8 cellular contexts compared by ENCODE assay signal in the genomic region with DNA sequence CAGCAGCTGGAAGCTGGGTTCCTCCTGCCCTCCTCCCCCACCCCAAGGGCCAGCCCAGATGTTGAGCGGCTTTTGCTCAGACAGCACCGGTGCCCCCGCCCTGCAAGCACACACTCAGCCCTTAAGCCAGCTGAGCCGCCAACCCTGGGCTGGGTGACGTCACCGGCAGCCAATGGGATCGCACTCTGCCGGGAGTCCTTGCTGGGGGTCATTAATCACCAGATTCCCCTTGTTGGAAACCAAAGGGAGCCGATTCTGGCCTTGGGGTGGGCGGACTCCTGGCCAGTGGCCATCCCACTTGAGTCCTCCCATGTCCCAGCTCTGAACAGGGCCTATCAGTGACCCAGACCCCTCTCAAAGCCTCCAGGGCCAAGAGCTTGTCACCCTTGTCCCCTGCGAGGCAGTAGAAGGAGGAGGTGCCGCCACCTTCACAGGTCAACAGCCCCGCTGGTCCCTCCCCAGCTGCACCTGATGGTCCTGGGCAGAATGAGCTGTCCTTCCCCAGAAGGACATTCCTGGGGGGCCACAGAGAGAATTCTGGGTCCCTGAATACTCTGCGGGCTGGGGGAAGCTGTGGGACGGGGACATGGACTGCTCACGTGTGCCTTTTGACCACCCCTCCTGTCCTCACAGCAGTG. TPM values are rescaled to one million over a fixed set of nuclear protein-coding genes. Genes with fewer than 3 reads are reported as not detected.
DNase-seq lines count a peak whose midpoint lies in the region; ATAC-seq and TF ChIP-seq lines count a peak whose summit lies in the region.

No MANE protein-coding gene starts in this region.

- peaks cover 8% of the 10 kb centered on the region; the same call in 1 of the 2 replicates for H3K27me3 ChIP-seq in GM23338 (ENCODE audit: insufficient read depth)
- no peaks in the 10 kb centered on the region for H3K27me3 ChIP-seq in PC-3 (ENCODE audit: low read length)
- peaks cover 0 to 38% (median 0%) of the 10 kb centered on the region in 4 donors for H3K27me3 ChIP-seq in esophagus squamous epithelium

- H3K4me3 ChIP-seq in GM23338 = no peak overlapping the region; the same call in 1 of the 2 replicates
- H3K4me3 ChIP-seq in PC-3 (ENCODE audit: low read length) = no peak overlapping the region
- H3K4me3 ChIP-seq in esophagus squamous epithelium = no peak overlapping the region

- H3K27ac ChIP-seq in GM23338 (ENCODE audit: low read depth) (no peak overlapping the region), PC-3 (ENCODE audit: low read length) (no peak overlapping the region), esophagus squamous epithelium (peak overlapping the region in 1 of 4 donors; percentile 58)

- H3K36me3 ChIP-seq in GM23338 (ENCODE audit: insufficient read depth) (no peaks in the 10 kb centered on the region), PC-3 (ENCODE audit: low read depth, low read length) (no peaks in the 10 kb centered on the region), esophagus squamous epithelium (no peaks in the 10 kb centered on the region)

- H4K20me1 ChIP-seq in GM23338 (replicated peaks; ENCODE audit: insufficient read depth) (no peaks in the 10 kb centered on the region), PC-3 (ENCODE audit: low read length) (no peaks in the 10 kb centered on the region)

- H3K9me3 ChIP-seq in PC-3 (ENCODE audit: low read length) = no peaks in the 10 kb centered on the region
- no peaks in the 10 kb centered on the region for H3K9me3 ChIP-seq in esophagus squamous epithelium

- no peak for TF ChIP-seq POLR2A in esophagus squamous epithelium (IDR thresholded peaks at IDR 0.05)

- WGBS in esophagus squamous epithelium, 2 donors = 4 to 70% methylated on average over 2 to 3 of the region's 16 CpGs

- peak; percentile 84 for DNase-seq in GM23338 (ENCODE audit: low spot score)
- peak; percentile 33 for DNase-seq in PC-3
- DNase-seq in fibroblast of the conjunctiva (ENCODE audit: low read depth) = peak; percentile 71
- peak; percentile 57 to 98 (median 84) for DNase-seq in posterior cingulate gyrus
- DNase-seq in NOMO-1 treated with dmso at 0.1 percent for 144 hours (lab: John Stamatoyannopoulos, UW; ENCODE audit: unreplicated experiment) = no peak
- no peak for DNase-seq in esophagus squamous epithelium (lab: John Stamatoyannopoulos, UW)
- no peak for DNase-seq in NCI-H526 treated with DMSO at 0.1 percent for 48 hours (lab: John Stamatoyannopoulos, UW)

- peaks cover 25% of the 10 kb centered on the region for H3K27me3 Mint-ChIP-seq in GM23338 (ENCODE audit: insufficient read depth, low read depth, poor library complexity)

- no peaks in the 10 kb centered on the region for H3K79me2 ChIP-seq in GM23338 (replicated peaks; ENCODE audit: insufficient read depth)
- H3K79me2 ChIP-seq in PC-3 (ENCODE audit: low read length) = no peaks in the 10 kb centered on the region

- no peaks in the 10 kb centered on the region for H3K9me3 Mint-ChIP-seq in GM23338

- CTCF ChIA-PET in PC-3 (lab: Charles Lee) = interaction anchor here (1.2 kb wide), 1 partner anchor 18 kb away, joined by 4 read pairs; no protein-coding TSS in a partner anchor

- BruUV-seq in PC-3 (replicated peaks; lab: Mats Ljungman, UMichigan) = no TSS peak

- no peak for TF ChIP-seq CTCF in GM23338 (conservative IDR thresholded peaks at IDR 0.05; ENCODE audit: low read depth in 2 of 2)
- no peak for TF ChIP-seq CTCF in PC-3 (conservative IDR thresholded peaks at IDR 0.05; ENCODE audit: low read depth, low read length)
- TF ChIP-seq CTCF in esophagus squamous epithelium (IDR thresholded peaks at IDR 0.05) = no peak

- H3K4me2 ChIP-seq in GM23338 (peak overlapping the region; percentile 55; the same call in 1 of the 2 replicates), PC-3 (ENCODE audit: low read length) (no peak overlapping the region)

- H3K36me3 Mint-ChIP-seq in GM23338 (ENCODE audit: low read depth) = no peaks in the 10 kb centered on the region

- ATAC-seq in GM23338 (peak; percentile 72), PC-3 (peak; percentile 27; the same call in 1 of the 2 replicates), GM18517 (IDR thresholded peaks at IDR 0.05; ENCODE audit: unreplicated experiment) (no peak)

- no peak overlapping the region for H3K27ac Mint-ChIP-seq in GM23338

- no peak overlapping the region for H3K4me3 Mint-ChIP-seq in GM23338

- no peak overlapping the region for H3K9ac ChIP-seq in PC-3 (ENCODE audit: low read length)

- H2AFZ ChIP-seq in GM23338 (no peak overlapping the region), PC-3 (ENCODE audit: low read length) (no peak overlapping the region)

- peaks cover 23% of the 10 kb centered on the region for H3K4me1 Mint-ChIP-seq in GM23338

- H3K4me1 ChIP-seq in GM23338 (ENCODE audit: insufficient read depth) (peaks cover 20% of the 10 kb centered on the region), PC-3 (ENCODE audit: insufficient read depth, low read length) (peaks cover 5% of the 10 kb centered on the region), esophagus squamous epithelium (peaks cover 2 to 25% (median 11%) of the 10 kb centered on the region in 3 donors)

- H3K9me2 ChIP-seq in GM23338 (ENCODE audit: insufficient read depth) (no peaks in the 10 kb centered on the region), PC-3 (replicated peaks; ENCODE audit: low read length) (no peaks in the 10 kb centered on the region)

- H3F3A ChIP-seq in GM23338 (replicated peaks; ENCODE audit: low read depth) (no peaks in the 10 kb centered on the region), PC-3 (ENCODE audit: low read length, unreplicated experiment) (no peaks in the 10 kb centered on the region)

- intact Hi-C loops in PC-3 (cut with micrococcal nuclease) = no loop called here
- intact Hi-C loops in posterior cingulate gyrus (cut with DNase I) = no loop called here
- intact Hi-C loops in esophagus squamous epithelium (cut with DNase I) = no loop called here

- POLR2A ChIA-PET in PC-3 (lab: Charles Lee; ENCODE audit: unreplicated experiment) = interaction anchor here (0.6 kb wide), 1 partner anchor 9 kb away, joined by 25 read pairs; no protein-coding TSS in a partner anchor

TF ChIP-seq in GM23338, 12 proteins besides CTCF, POLR2A, EP300 and RAD21:
- no peak for TF ChIP-seq POLR2AphosphoS5 (IDR thresholded peaks at IDR 0.05; ENCODE audit: low read depth)
- TF ChIP-seq, protein P1, sequence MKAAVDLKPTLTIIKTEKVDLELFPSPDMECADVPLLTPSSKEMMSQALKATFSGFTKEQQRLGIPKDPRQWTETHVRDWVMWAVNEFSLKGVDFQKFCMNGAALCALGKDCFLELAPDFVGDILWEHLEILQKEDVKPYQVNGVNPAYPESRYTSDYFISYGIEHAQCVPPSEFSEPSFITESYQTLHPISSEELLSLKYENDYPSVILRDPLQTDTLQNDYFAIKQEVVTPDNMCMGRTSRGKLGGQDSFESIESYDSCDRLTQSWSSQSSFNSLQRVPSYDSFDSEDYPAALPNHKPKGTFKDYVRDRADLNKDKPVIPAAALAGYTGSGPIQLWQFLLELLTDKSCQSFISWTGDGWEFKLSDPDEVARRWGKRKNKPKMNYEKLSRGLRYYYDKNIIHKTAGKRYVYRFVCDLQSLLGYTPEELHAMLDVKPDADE (IDR thresholded peaks at IDR 0.05) = no peak
- TF ChIP-seq REST (IDR thresholded peaks at IDR 0.05; ENCODE audit: unreplicated experiment) = no peak
- peak; percentile 93 for TF ChIP-seq CREB1 (CRISPR knock-in tag; IDR thresholded peaks at IDR 0.05; ENCODE audit: low read depth)

RNA-seq across cellular contexts. Expression of gene DUSP8, which starts 7.4 kb away (rescaled TPM):
- 1.1 and 3.3 TPM in 2 replicates for total RNA-seq in GM23338 (2014; rRNA removed; shearing (Covaris generic))
- polyA plus RNA-seq in GM23338 (2016; fragmentation: Nextera tagmentation; extraction: Ambion mirVana) = 1.1 TPM in 2 replicates
- total RNA-seq in PC-3 (2014; rRNA removed) = 2.4 and 2.6 TPM in 2 replicates
- 1 to 10 TPM in 2 of 4 donors, under 1 TPM in 2; 0.12 to 1.3 (median 0.64) TPM for total RNA-seq in esophagus squamous epithelium

RNA-seq across cellular contexts. Expression of gene KRTAP5-1, which starts 20.4 kb away (rescaled TPM):
- not detected in 2 replicates for total RNA-seq in GM23338 (2014; rRNA removed; shearing (Covaris generic))
- not detected in 2 replicates for polyA plus RNA-seq in GM23338 (2016; fragmentation: Nextera tagmentation; extraction: Ambion mirVana)
- total RNA-seq in PC-3 (2014; rRNA removed) (not detected in 2 replicates), esophagus squamous epithelium (not detected)

RNA-seq across cellular contexts. Expression of gene KRTAP5-2, which starts 33.4 kb away (rescaled TPM):
- not detected in 2 replicates for total RNA-seq in GM23338 (2014; rRNA removed; shearing (Covaris generic))
- polyA plus RNA-seq in GM23338 (2016; fragmentation: Nextera tagmentation; extraction: Ambion mirVana) = not detected in 2 replicates
- not detected in 2 replicates for total RNA-seq in PC-3 (2014; rRNA removed)
- not detected for total RNA-seq in esophagus squamous epithelium

RNA-seq across cellular contexts. Expression of gene KRTAP5-3, which starts 43.6 kb away (rescaled TPM):
- not detected in 2 replicates for total RNA-seq in GM23338 (2014; rRNA removed; shearing (Covaris generic))
- polyA plus RNA-seq in GM23338 (2016; fragmentation: Nextera tagmentation; extraction: Ambion mirVana) = not detected in 2 replicates
- total RNA-seq in PC-3 (2014; rRNA removed) (not detected in 2 replicates), esophagus squamous epithelium (not detected)

RNA-seq across cellular contexts. Expression of gene KRTAP5-4, which starts 57.3 kb away (rescaled TPM):
- total RNA-seq in GM23338 (2014; rRNA removed; shearing (Covaris generic)) = not detected in 2 replicates
- polyA plus RNA-seq in GM23338 (2016; fragmentation: Nextera tagmentation; extraction: Ambion mirVana) = not detected in 2 replicates
- not detected in 2 replicates for total RNA-seq in PC-3 (2014; rRNA removed)
- not detected for total RNA-seq in esophagus squamous epithelium

Comparison
In these comparisons a context has a peak if more than half of its experiments do, and no peak if none do; other contexts are left out.
1. DNase-seq: peak in GM23338 (single experiment), PC-3 (single experiment), fibroblast of the conjunctiva (single experiment) and posterior cingulate gyrus (10 of 10); none in NOMO-1 treated with dmso at 0.1 percent for 144 hours (single experiment), esophagus squamous epithelium (single experiment) and NCI-H526 treated with DMSO at 0.1 percent for 48 hours (single experiment).